Comparison of ENCODE assay signal across 8 cellular contexts in the genomic region with DNA sequence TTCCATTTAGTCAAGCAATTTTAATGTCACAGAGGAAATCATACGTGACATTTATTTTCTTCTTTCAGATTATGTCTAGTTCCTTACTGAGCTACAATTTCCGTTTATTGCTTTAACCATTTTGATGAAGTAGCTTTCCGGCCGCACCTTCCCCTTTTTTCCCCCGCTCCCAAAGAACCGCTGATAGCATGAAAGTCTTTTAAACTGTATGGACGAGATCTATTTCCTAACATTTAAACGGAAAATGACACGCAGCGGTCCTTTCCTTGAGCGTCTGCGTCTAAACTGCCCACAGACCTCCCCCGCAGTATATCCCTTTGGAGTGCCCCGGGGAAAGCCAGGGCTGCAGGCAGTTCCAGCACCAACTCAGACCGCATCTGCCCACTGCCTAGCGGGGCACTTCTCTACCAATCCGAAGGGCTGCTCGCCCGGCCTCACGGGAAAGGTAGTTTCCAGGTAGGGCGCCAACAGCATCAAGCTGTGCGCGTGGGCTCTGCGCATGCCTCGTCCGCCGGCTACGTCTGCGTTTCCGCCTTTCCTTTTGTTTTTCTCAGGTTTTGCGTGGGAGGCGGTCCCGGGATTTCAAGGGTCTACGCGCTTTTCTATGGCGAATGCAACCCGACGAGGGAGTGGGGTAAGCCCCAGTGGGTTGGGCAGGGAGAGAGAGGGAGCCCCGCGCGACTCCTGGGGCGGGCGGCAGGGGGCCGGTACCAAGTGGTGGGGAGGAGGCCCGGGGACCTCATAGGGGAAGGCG. TPM values are rescaled to one million over a fixed set of nuclear protein-coding genes. Genes with fewer than 3 reads are reported as not detected.
DNase-seq lines count a peak whose midpoint lies in the region; ATAC-seq and TF ChIP-seq lines count a peak whose summit lies in the region.

ZNF33A (plus strand) TSS at position 526 of the 754 bp plus-strand sequence. CDS start 1,667 bp downstream, outside the sequence.

- H3F3A ChIP-seq in PC-9 (ENCODE audit: insufficient read depth, low read depth): peaks cover 12% of the 10 kb centered on the region

- no peaks in the 10 kb centered on the region for H3K9me3 ChIP-seq in PC-9 (ENCODE audit: insufficient read depth, low read depth)
- no peaks in the 10 kb centered on the region for H3K9me3 ChIP-seq in muscle layer of colon (ENCODE audit: low read length)

- DNase-seq in DMS53 treated with DMSO at 0.1 percent for 48 hours (lab: John Stamatoyannopoulos, UW; ENCODE audit: unreplicated experiment) (peak; percentile 95), KBM-7 (peak; percentile 95), PC-9 (peak; percentile 75 to 87)
- DNase-seq in activated T-cell treated with anti-CD3 and anti-CD28 coated beads, Interleukin-2, amount 50 U/mL, for 4 hours: peak; percentile 87
- DNase-seq in stimulated activated CD8-positive, alpha-beta memory T cell treated with anti-CD3 and anti-CD28 coated beads, Interleukin-7, amount 100 ng/mL, for 1 hour (ENCODE audit: low read depth in 2 of 2): peak; percentile 78 to 81

- H2AFZ ChIP-seq in PC-9: peak within 1 kb of the TSS; percentile 83

- no peaks in the 10 kb centered on the region for H4K20me1 ChIP-seq in PC-9 (ENCODE audit: insufficient read depth)

- POLR2A ChIA-PET in PC-9 (lab: Charles Lee; ENCODE audit: unreplicated experiment): interaction anchor here (0.6 to 0.7 kb wide), 2 partner anchors 33 to 392 kb away, joined by 4 to 11 read pairs; no protein-coding TSS in a partner anchor

- peak within 1 kb of the TSS; percentile 78 for H3K9ac ChIP-seq in muscle layer of colon (ENCODE audit: low read length)

- H3K4me3 ChIP-seq in PC-9: peak within 1 kb of the TSS; percentile 86
- H3K4me3 ChIP-seq in muscle layer of colon (ENCODE audit: low read depth in 1 of 2, low read length in 2 of 2): peak within 1 kb of the TSS; percentile 77 to 91

- H3K36me3 ChIP-seq in PC-9 (ENCODE audit: low read depth) (peaks cover 6% of the 10 kb centered on the region; the same call in 1 of the 2 replicates), muscle layer of colon (ENCODE audit: insufficient read depth, low read length) (peaks cover 8% of the 10 kb centered on the region)

- H3K4me2 ChIP-seq in PC-9: peak within 1 kb of the TSS; percentile 92

- H3K9me2 ChIP-seq in PC-9 (ENCODE audit: insufficient read depth): no peaks in the 10 kb centered on the region

- H3K4me1 ChIP-seq in PC-9 (replicated peaks; ENCODE audit: insufficient read depth) (peaks cover 5% of the 10 kb centered on the region), muscle layer of colon (ENCODE audit: insufficient read depth, low read length) (peaks cover 9% of the 10 kb centered on the region)

- H3K27ac ChIP-seq in PC-9: peak within 1 kb of the TSS; percentile 93
- peak within 1 kb of the TSS; percentile 100 for H3K27ac ChIP-seq in muscle layer of colon (ENCODE audit: low read depth, low read length)

- H3K4me3 Mint-ChIP-seq in activated T-cell treated with anti-CD3 and anti-CD28 coated beads, Interleukin-2, amount 50 U/mL, for 4 hours: peak within 1 kb of the TSS; percentile 90

- H3K27me3 Mint-ChIP-seq in activated T-cell treated with anti-CD3 and anti-CD28 coated beads, Interleukin-2, amount 50 U/mL, for 4 hours (ENCODE audit: low read depth): no peaks in the 10 kb centered on the region

- peak; percentile 90 for ATAC-seq in GM21723 (IDR thresholded peaks at IDR 0.05; ENCODE audit: unreplicated experiment)
- peak; percentile 88 to 89 for ATAC-seq in activated T-cell treated with anti-CD3 and anti-CD28 coated beads, Interleukin-2, amount 50 U/mL, for 4 hours
- peak; percentile 96 for ATAC-seq in esophagus mucosa

- in situ Hi-C loops in KBM-7 (cut with MboI; ENCODE audit: low pct_unique_long_range_greater_than_20kb, low sequenced_read_pairs): no loop called here

- no peak for TF ChIP-seq CTCF in PC-9 (conservative IDR thresholded peaks at IDR 0.05)

- TSS peak; percentile 95 for BruUV-seq in PC-9 (replicated peaks; lab: Mats Ljungman, UMichigan)

- peaks cover 15% of the 10 kb centered on the region for H3K36me3 Mint-ChIP-seq in activated T-cell treated with anti-CD3 and anti-CD28 coated beads, Interleukin-2, amount 50 U/mL, for 4 hours (ENCODE audit: insufficient read depth)

- CTCF ChIA-PET in PC-9 (lab: Charles Lee): no interaction called here

- intact Hi-C loops in PC-9 (cut with micrococcal nuclease; ENCODE audit: unreplicated experiment): loop anchor here (1.0 to 5.0 kb wide), 3 partner anchors 34 to 153 kb away; partner anchors contain the start of genes ZNF248, ZNF25 and ZNF37A

- H3K9me3 Mint-ChIP-seq in activated T-cell treated with anti-CD3 and anti-CD28 coated beads, Interleukin-2, amount 50 U/mL, for 4 hours: no peaks in the 10 kb centered on the region

- no peaks in the 10 kb centered on the region for H3K27me3 ChIP-seq in PC-9 (ENCODE audit: insufficient read depth, low read depth)
- H3K27me3 ChIP-seq in muscle layer of colon (ENCODE audit: control insufficient read depth in 1 of 2, insufficient read depth in 2 of 2, low read length in 2 of 2): no peaks in the 10 kb centered on the region

- H3K4me1 Mint-ChIP-seq in activated T-cell treated with anti-CD3 and anti-CD28 coated beads, Interleukin-2, amount 50 U/mL, for 4 hours (ENCODE audit: low read depth): peaks cover 37% of the 10 kb centered on the region

- H3K79me2 ChIP-seq in PC-9 (ENCODE audit: low read depth): peaks cover 16% of the 10 kb centered on the region

RNA-seq across cellular contexts. Expression of gene ZNF33A, which starts in this region (rescaled TPM):
- total RNA-seq in PC-9 (2021) (19.5 and 27.5 TPM in 2 replicates), esophagus mucosa (13.0 TPM)
- 10 to 100 TPM; 10.4 to 14.3 (median 12.2) TPM for total RNA-seq in activated T-cell treated with anti-CD3 and anti-CD28 coated beads, Interleukin-2, amount 50 U/mL, for 4 hours

Comparison
In these comparisons a context has a peak if more than half of its experiments do, and no peak if none do; other contexts are left out.
1. Peak in every context shown above with its lines: DNase-seq, ATAC-seq, H3K4me3 ChIP-seq and H3K27ac ChIP-seq.